ENCODE assay signal across 1 cellular context in genomic region chr6:89035252-89036106, GRCh38.
TF ChIP-seq lines count a peak whose summit lies in the region.

No MANE protein-coding gene starts in this region.

TF ChIP-seq in K562, 482 proteins besides CTCF, POLR2A, EP300 and RAD21 (continued from another document):
- TF ChIP-seq FOSL1 (tag; conservative IDR thresholded peaks at IDR 0.05) (peak; percentile 37), GTF2A2 (tag; IDR thresholded peaks at IDR 0.05) (no peak), RBM39 (optimal IDR thresholded peaks at IDR 0.05; ENCODE audit: low read depth, low read length) (no peak), CBFA2T2 (conservative IDR thresholded peaks at IDR 0.05) (no peak), ILK (tag; IDR thresholded peaks at IDR 0.05; ENCODE audit: borderline replicate concordance, low read depth) (no peak), ZNF175 (CRISPR knock-in tag; IDR thresholded peaks at IDR 0.05; ENCODE audit: low read depth) (peak; percentile 64; the same call in 1 of the 2 replicates), KDM5B (IDR thresholded peaks at IDR 0.05; ENCODE audit: insufficient replicate concordance, low read depth, low read length) (no peak), SLC30A9 (CRISPR knock-in tag; IDR thresholded peaks at IDR 0.05) (no peak), ZNF830 (CRISPR knock-in tag; IDR thresholded peaks at IDR 0.05) (no peak), NR2C1 (IDR thresholded peaks at IDR 0.05) (no peak), NR2C1 (tag; IDR thresholded peaks at IDR 0.05) (no peak), ZMIZ1 (IDR thresholded peaks at IDR 0.05; ENCODE audit: low read depth in 2 of 2, low read length in 2 of 2) (no peak), TCF3 (CRISPR knock-in tag; IDR thresholded peaks at IDR 0.05) (peak; percentile 72), MAFF (IDR thresholded peaks at IDR 0.05; ENCODE audit: low read length) (peak; percentile 49), PRPF4 (IDR thresholded peaks at IDR 0.05; ENCODE audit: insufficient read depth, low read depth, low read length, poor library complexity, severe bottlenecking) (no peak), ELF2 (CRISPR knock-in tag; IDR thresholded peaks at IDR 0.05) (no peak), ZNF277 (CRISPR knock-in tag; IDR thresholded peaks at IDR 0.05; ENCODE audit: borderline replicate concordance) (no peak), PML (IDR thresholded peaks at IDR 0.05; ENCODE audit: low read length) (no peak), ZFPM2 (CRISPR knock-in tag; IDR thresholded peaks at IDR 0.05) (no peak), TRIM25 (IDR thresholded peaks at IDR 0.05; ENCODE audit: borderline replicate concordance) (no peak), GTF2E2 (tag; IDR thresholded peaks at IDR 0.05) (peak; percentile 67; the same call in 1 of the 2 replicates), ARNT (IDR thresholded peaks at IDR 0.05) (0 out of 4 replicates have a peak, but pooled peaks of 1 of the 2 experiments have one; percentile 29), THRA (IDR thresholded peaks at IDR 0.05) (no peak), ZNF354B (CRISPR knock-in tag; IDR thresholded peaks at IDR 0.05) (no peak), HMGN3 (IDR thresholded peaks at IDR 0.05; ENCODE audit: borderline replicate concordance, extremely low read depth, insufficient read length, low read depth, low read length) (no peak), SMAD2 (IDR thresholded peaks at IDR 0.05; ENCODE audit: low read depth, low read length) (no peak), NR0B1 (IDR thresholded peaks at IDR 0.05; ENCODE audit: partially characterized antibody) (no peak), SP1 (CRISPR knock-in tag; IDR thresholded peaks at IDR 0.05) (no peak), L3MBTL2 (IDR thresholded peaks at IDR 0.05) (no peak)
TF ChIP-seq in K562: peak in this region for 66.
